In the genomic region with DNA sequence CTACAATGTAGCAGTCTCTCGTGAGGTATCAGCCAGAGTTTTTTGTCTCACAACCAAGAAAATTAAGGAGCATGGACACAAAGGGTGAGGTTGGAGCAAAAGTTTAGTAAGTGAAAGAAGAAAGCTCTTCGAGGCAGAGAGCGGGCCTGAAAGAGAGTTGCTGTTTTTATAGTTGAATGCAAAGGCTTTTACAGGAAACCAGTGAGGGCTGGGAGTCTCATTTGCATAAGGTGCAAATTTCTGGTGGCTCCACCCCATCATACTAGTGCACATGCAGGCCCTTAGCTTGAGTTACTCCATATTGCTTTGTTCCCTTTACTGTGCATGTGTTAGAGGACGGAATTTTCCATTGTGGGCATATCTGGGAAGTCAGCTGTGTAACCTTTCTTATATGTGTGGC, we compare ENCODE assay signal across 19 cellular contexts. TPM values are rescaled to one million over a fixed set of nuclear protein-coding genes. Genes with fewer than 3 reads are reported as not detected.
"Had no signal": no experiment of that assay in that cellular context is flagged by ENCODE, and none has a peak within 500 bp of the region (broad histone marks: within the 10 kb centered on the region; RNA-seq: fewer than 3 reads in every experiment).

No MANE protein-coding gene starts in this region.

- ATAC-seq: heart left ventricle; mucosa of descending colon; naive thymus-derived CD8-positive, alpha-beta T cell; sciatic nerve; stimulated activated memory B cell treated with anti-CD40 and anti-IgM and Interleukin-4, amounts not matched to agents 10 μg/mL and 1 μg/mL and 100 μg/mL, for 72 hours had no signal

- H3K36me3 ChIP-seq: heart left ventricle, spleen, stomach, thoracic aorta, transverse colon had no signal

- H3K27ac ChIP-seq: coronary artery, spleen, stomach, thoracic aorta, transverse colon had no signal

- H3K4me1 ChIP-seq: heart left ventricle, spleen, stomach, transverse colon had no signal

- H3K4me3 ChIP-seq: coronary artery, heart left ventricle, mucosa of descending colon, spleen, stomach, thoracic aorta, transverse colon had no signal

- H3K27me3 ChIP-seq: stomach, transverse colon had no signal

- H3K9me3 ChIP-seq: mucosa of descending colon, thoracic aorta, transverse colon had no signal

- DNase-seq: effector CD4-positive, alpha-beta T cell; foreskin melanocyte; heart left ventricle; hippocampal formation; kidney glomerular epithelial cell; mucosa of descending colon; naive thymus-derived CD8-positive, alpha-beta T cell; posterior cingulate gyrus; spleen; stimulated activated CD4-positive, alpha-beta T cell treated with anti-CD3 and anti-CD28 coated beads, Interleukin-15, amount 100 ng/mL, for 24 hours; stimulated activated CD4-positive, alpha-beta T cell treated with anti-CD3 and anti-CD28 coated beads, Interleukin-1b, Interleukin-23, amount 100 ng/mL, for 48 hours; stimulated activated CD4-positive, alpha-beta T cell treated with anti-CD3 and anti-CD28 coated beads, Interleukin-4, amount 100 ng/mL, for 24 hours; stomach; substantia nigra; transverse colon had no signal

RNA-seq across cellular contexts. Expression of a gene that starts 48.0 kb away (rescaled TPM):
- total RNA-seq: naive thymus-derived CD8-positive, alpha-beta T cell had no signal
